ENCODE assay signal across 8 cellular contexts in genomic region chr1:52904590-52905375, GRCh38. TPM values are rescaled to one million over a fixed set of nuclear protein-coding genes. Genes with fewer than 3 reads are reported as not detected.
DNase-seq lines count a peak whose midpoint lies in the region; ATAC-seq and TF ChIP-seq lines count a peak whose summit lies in the region.

No MANE protein-coding gene starts in this region.

- ATAC-seq in HG03439 (IDR thresholded peaks at IDR 0.05; ENCODE audit: unreplicated experiment) = no peak

- CTCF ChIA-PET in HEK293 (lab: Yijun Ruan, JAX) = interaction anchor here (0.5 to 2.9 kb wide), 14 partner anchors 14 to 292 kb away, joined by 3 to 20 read pairs (median 4); partner anchors contain the start of genes CPT2 and ECHDC2
- CTCF ChIA-PET in SK-N-SH (lab: Yijun Ruan, JAX) = interaction anchor here (0.6 to 3.1 kb wide), 31 partner anchors 10 to 1818 kb away, joined by 3 to 65 read pairs (median 3); partner anchors contain the start of genes CPT2 and ZYG11A

- no peaks in the 10 kb centered on the region for H3F3A ChIP-seq in SK-N-SH (replicated peaks; ENCODE audit: insufficient read depth)

- DNase-seq in D341Med (ENCODE audit: low spot score) (peak; percentile 87), SK-N-SH (peak; percentile 88), endothelial cell (ENCODE audit: low spot score) (peak; percentile 63), retinal pigment epithelial cell (ENCODE audit: low read depth) (no peak), esophagus muscularis mucosa (ENCODE audit: extremely low spot score) (no peak), ovary (no peak)

- H3K9me3 ChIP-seq in HEK293 (ENCODE audit: control insufficient read depth, insufficient read depth, low read depth, low read length) = no peaks in the 10 kb centered on the region
- H3K9me3 ChIP-seq in SK-N-SH = no peaks in the 10 kb centered on the region
- H3K9me3 ChIP-seq in esophagus muscularis mucosa = no peaks in the 10 kb centered on the region
- H3K9me3 ChIP-seq in ovary = no peaks in the 10 kb centered on the region

- POLR2A ChIA-PET in HEK293 (lab: Yijun Ruan, JAX) (no interaction called here), SK-N-SH (lab: Yijun Ruan, JAX) (no interaction called here)

- no peaks in the 10 kb centered on the region for H3K79me2 ChIP-seq in SK-N-SH (ENCODE audit: insufficient read depth)

- H3K9me3 Mint-ChIP-seq in endothelial cell (ENCODE audit: unreplicated experiment) = no peaks in the 10 kb centered on the region

- H3K36me3 ChIP-seq in HEK293 (ENCODE audit: control insufficient read depth in 2 of 2, insufficient read depth in 1 of 2, low read length in 2 of 2) = peaks cover 5% of the 10 kb centered on the region in 2 experiments; a peak in 2 of 3 replicates
- H3K36me3 ChIP-seq in SK-N-SH (replicated peaks in 1 of 2; ENCODE audit: control insufficient read depth in 1 of 2, insufficient read depth in 2 of 2, low read length in 1 of 2) = no peaks in the 10 kb centered on the region
- H3K36me3 ChIP-seq in esophagus muscularis mucosa = peaks cover 0 to 36% (median 17%) of the 10 kb centered on the region in 4 donors
- no peaks in the 10 kb centered on the region for H3K36me3 ChIP-seq in ovary

- peak; percentile 78 for TF ChIP-seq RAD21 in SK-N-SH (IDR thresholded peaks at IDR 0.05; ENCODE audit: low read length)

- WGBS in SK-N-SH (ENCODE audit: low lambda C conversion rate) = 84% methylated on average over 14 of the region's 23 CpGs
- 71% methylated on average over 18 of the region's 23 CpGs for WGBS in esophagus muscularis mucosa
- WGBS in ovary, 3 donors = 80 to 83% (median 81%) methylated on average over 23 of the region's 23 CpGs

- TF ChIP-seq CTCF in HEK293 (tag by site-specific recombination; IDR thresholded peaks at IDR 0.05) = peak; percentile 67; the same call in 1 of the 2 replicates
- TF ChIP-seq CTCF in SK-N-SH (IDR thresholded peaks at IDR 0.05) = peak; percentile 61
- TF ChIP-seq CTCF in endothelial cell (IDR thresholded peaks at IDR 0.05; ENCODE audit: unreplicated experiment) = peak; percentile 45
- peak; percentile 50 for TF ChIP-seq CTCF in retinal pigment epithelial cell (conservative IDR thresholded peaks at IDR 0.05; ENCODE audit: low read depth, low read length)
- TF ChIP-seq CTCF in esophagus muscularis mucosa (IDR thresholded peaks at IDR 0.05) = peak in 1 of 3 experiments; percentile 37
- TF ChIP-seq CTCF in ovary (IDR thresholded peaks at IDR 0.05) = no peak

- H3K27me3 Mint-ChIP-seq in endothelial cell (ENCODE audit: unreplicated experiment) = peaks cover 1% of the 10 kb centered on the region

- TF ChIP-seq EP300 in SK-N-SH (IDR thresholded peaks at IDR 0.05; ENCODE audit: borderline replicate concordance in 1 of 2, low read depth in 1 of 2, low read length in 1 of 2) (no peak), esophagus muscularis mucosa (IDR thresholded peaks at IDR 0.05) (no peak), ovary (IDR thresholded peaks at IDR 0.05) (no peak)

- H4K20me1 ChIP-seq in SK-N-SH (ENCODE audit: insufficient read depth) = no peaks in the 10 kb centered on the region

- no peak overlapping the region for H2AFZ ChIP-seq in SK-N-SH (ENCODE audit: low read depth)

- no peak for TF ChIP-seq POLR2A in esophagus muscularis mucosa (IDR thresholded peaks at IDR 0.05; ENCODE audit: low read depth)
- TF ChIP-seq POLR2A in ovary (IDR thresholded peaks at IDR 0.05) = no peak

- no peak overlapping the region for H3K27ac Mint-ChIP-seq in endothelial cell (ENCODE audit: unreplicated experiment)

- H3K36me3 Mint-ChIP-seq in endothelial cell (ENCODE audit: low read depth, unreplicated experiment) = no peaks in the 10 kb centered on the region

- H3K27ac ChIP-seq in HEK293 (ENCODE audit: extremely low read depth, low read depth, low read length) = no peak overlapping the region
- no peak overlapping the region for H3K27ac ChIP-seq in SK-N-SH (ENCODE audit: low read depth in 2 of 2, low read length in 1 of 2)
- H3K27ac ChIP-seq in esophagus muscularis mucosa (replicated peaks in 1 of 4) = peak overlapping the region in 1 of 4 donors; percentile 22
- H3K27ac ChIP-seq in ovary = no peak overlapping the region

- H3K4me3 ChIP-seq in HEK293 (ENCODE audit: low read depth, low read length) = no peak overlapping the region
- H3K4me3 ChIP-seq in SK-N-SH (ENCODE audit: low read depth in 2 of 2, low read length in 1 of 2) = no peak overlapping the region
- no peak overlapping the region for H3K4me3 ChIP-seq in retinal pigment epithelial cell (ENCODE audit: low read length)
- H3K4me3 ChIP-seq in esophagus muscularis mucosa = no peak overlapping the region
- no peak overlapping the region for H3K4me3 ChIP-seq in ovary

- no peak overlapping the region for H3K9ac ChIP-seq in SK-N-SH

- no peak overlapping the region for H3K4me2 ChIP-seq in SK-N-SH

- H3K4me1 ChIP-seq in HEK293 (ENCODE audit: control insufficient read depth, insufficient read depth, low read length) (no peaks in the 10 kb centered on the region), SK-N-SH (ENCODE audit: control insufficient read depth in 1 of 2, insufficient read depth in 2 of 2, low read depth in 1 of 2, low read length in 1 of 2) (no peaks in the 10 kb centered on the region; a peak in 1 of 4 replicates), esophagus muscularis mucosa (peaks cover 4 to 22% (median 14%) of the 10 kb centered on the region in 4 donors), ovary (ENCODE audit: insufficient read depth) (no peaks in the 10 kb centered on the region)

- no peaks in the 10 kb centered on the region for H3K9me2 ChIP-seq in SK-N-SH

- no peak overlapping the region for H3K4me3 Mint-ChIP-seq in endothelial cell (ENCODE audit: unreplicated experiment)

- intact Hi-C loops in esophagus muscularis mucosa (cut with DNase I) (no loop called here), ovary (cut with DNase I) (loop anchor here in 1 of 4 donors (10.0 kb wide), 1 partner anchor 280 kb away; no protein-coding TSS in a partner anchor)

- H3K4me1 Mint-ChIP-seq in endothelial cell (ENCODE audit: unreplicated experiment) = no peaks in the 10 kb centered on the region

- H3K27me3 ChIP-seq in SK-N-SH (ENCODE audit: insufficient read depth) (no peaks in the 10 kb centered on the region), esophagus muscularis mucosa (no peaks in the 10 kb centered on the region), ovary (no peaks in the 10 kb centered on the region)

TF ChIP-seq in HEK293, 187 proteins besides CTCF, POLR2A, EP300 and RAD21 (continues in another document):
- TF ChIP-seq ZNF654 (tag by site-specific recombination; IDR thresholded peaks at IDR 0.05; ENCODE audit: low read depth) (peak; percentile 29; the same call in 1 of the 2 replicates), ZSCAN23 (tag by site-specific recombination; IDR thresholded peaks at IDR 0.05) (no peak), EGR2 (tag by site-specific recombination; IDR thresholded peaks at IDR 0.05; ENCODE audit: low read depth) (peak; percentile 24; the same call in 1 of the 2 replicates), ZBTB20 (tag by site-specific recombination; IDR thresholded peaks at IDR 0.05) (peak; percentile 16; the same call in 1 of the 2 replicates), ZBTB17 (tag by site-specific recombination; IDR thresholded peaks at IDR 0.05) (0 out of 2 replicates have a peak, but pooled peaks have one; percentile 22), ZNF394 (tag by site-specific recombination; IDR thresholded peaks at IDR 0.05; ENCODE audit: borderline replicate concordance) (peak; percentile 28; the same call in 1 of the 2 replicates), ZFHX2 (tag by site-specific recombination; conservative IDR thresholded peaks at IDR 0.05) (peak; percentile 35), ZNF792 (tag by site-specific recombination; IDR thresholded peaks at IDR 0.05) (no peak), ZNF837 (tag by site-specific recombination; IDR thresholded peaks at IDR 0.05) (no peak)

TF ChIP-seq in SK-N-SH, 30 proteins besides CTCF, POLR2A, EP300 and RAD21:
- TF ChIP-seq CHD2 (IDR thresholded peaks at IDR 0.05; ENCODE audit: low read length, partially characterized antibody) (no peak), SMC3 (IDR thresholded peaks at IDR 0.05; ENCODE audit: low read depth, low read length) (peak; percentile 81)

RNA-seq across cellular contexts. Expression of gene ECHDC2, which starts 16.8 kb away (rescaled TPM):
- polyA plus RNA-seq in SK-N-SH (2012; rRNA removed) (0.20 and 0.37 TPM in 2 replicates), ovary (100 to 1,000 TPM; 220 to 224 TPM)
- 0.05 and 0.12 TPM in 2 replicates for polyA plus RNA-seq in SK-N-SH (2012; cell fraction: cytosol; rRNA removed)
- polyA plus RNA-seq in SK-N-SH (2012; cell fraction: nucleus; rRNA removed) = 3.5 and 4.9 TPM in 2 replicates
- total RNA-seq in endothelial cell (ENCODE audit: unreplicated experiment) (4.3 TPM), esophagus muscularis mucosa (10 to 100 TPM; 45.7 to 87.6 (median 73.4) TPM), ovary (100 to 1,000 TPM; 145 to 310 (median 184) TPM)

RNA-seq across cellular contexts. Expression of gene SCP2, which starts 22.3 kb away (rescaled TPM):
- polyA plus RNA-seq in SK-N-SH (2012; rRNA removed) (49.5 and 68.9 TPM in 2 replicates), ovary (100 to 1,000 TPM in 1 of 2 donors, 10 to 100 TPM in 1; 93.7 to 161 TPM)
- 98.3 and 136 TPM in 2 replicates for polyA plus RNA-seq in SK-N-SH (2012; cell fraction: cytosol; rRNA removed)
- 16.6 and 33.8 TPM in 2 replicates for polyA plus RNA-seq in SK-N-SH (2012; cell fraction: nucleus; rRNA removed)
- total RNA-seq in endothelial cell (ENCODE audit: unreplicated experiment) (93.2 TPM), esophagus muscularis mucosa (10 to 100 TPM; 83.0 to 94.3 (median 92.1) TPM), ovary (100 to 1,000 TPM in 5 of 7 donors, 10 to 100 TPM in 2; 58.4 to 150 (median 105) TPM)

Comparison
In these comparisons a context has a peak if more than half of its experiments do, and no peak if none do; other contexts are left out.
1. DNase-seq: peak in D341Med (single experiment), SK-N-SH (single experiment) and endothelial cell (single experiment); none in retinal pigment epithelial cell (single experiment), esophagus muscularis mucosa (single experiment) and ovary (0 of 5).
2. CTCF ChIP-seq: peak in HEK293 (single experiment), SK-N-SH (single experiment), endothelial cell (single experiment) and retinal pigment epithelial cell (single experiment); none in ovary (0 of 3).